Comparison of ENCODE assay signal across 8 cellular contexts in the genomic region with DNA sequence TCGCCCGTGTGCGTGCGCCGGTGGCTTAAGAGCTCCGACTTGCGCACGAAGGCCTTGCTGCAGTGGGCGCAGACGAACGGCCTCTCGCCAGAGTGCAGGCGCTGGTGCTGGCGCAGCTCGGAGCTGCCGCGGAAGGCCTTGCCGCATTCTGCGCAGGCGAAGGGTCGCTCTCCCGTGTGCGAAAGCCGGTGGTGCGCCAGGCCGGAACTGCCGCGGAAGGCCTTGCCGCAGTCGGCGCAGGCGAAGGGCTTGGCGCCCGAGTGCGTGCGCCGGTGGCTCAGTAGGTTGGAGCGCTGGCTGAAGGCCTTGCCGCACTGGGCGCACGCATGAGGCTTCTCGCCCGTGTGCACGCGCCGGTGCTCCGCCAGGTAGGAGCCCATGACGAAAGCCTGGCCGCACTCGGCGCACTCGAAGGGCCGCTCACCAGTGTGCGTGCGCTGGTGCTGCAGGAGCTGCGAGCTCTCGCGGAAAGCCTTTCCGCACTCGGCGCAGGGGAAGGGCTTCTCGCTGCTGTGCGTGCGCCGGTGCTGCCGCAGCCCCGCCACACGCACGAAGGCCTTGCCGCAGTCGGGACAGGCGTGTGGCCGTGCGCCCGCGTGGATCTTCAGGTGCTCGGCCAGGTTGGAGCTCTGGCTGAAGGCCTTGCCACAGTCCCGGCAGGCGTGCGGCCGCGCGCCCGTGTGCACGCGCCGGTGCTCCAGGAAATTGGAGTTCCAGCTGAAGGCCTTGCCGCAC. TPM values are rescaled to one million over a fixed set of nuclear protein-coding genes. Genes with fewer than 3 reads are reported as not detected.
DNase-seq lines count a peak whose midpoint lies in the region; ATAC-seq and TF ChIP-seq lines count a peak whose summit lies in the region.
"Had no signal": no experiment of that assay in that cellular context is flagged by ENCODE, and none has a peak within 500 bp of the region (broad histone marks: within the 10 kb centered on the region; RNA-seq: fewer than 3 reads in every experiment).

No MANE protein-coding gene starts in this region.

- WGBS in trophoblast cell (ENCODE audit: extremely low coverage, insufficient coverage, insufficient read length) = no CpG with 5 or more reads among the region's 88 CpGs

- H3K9me2 ChIP-seq in OCI-LY7 (ENCODE audit: insufficient read depth, low read length) = no peaks in the 10 kb centered on the region

- H3K36me3 ChIP-seq in vagina (no peaks in the 10 kb centered on the region), trophoblast cell (ENCODE audit: control insufficient read depth in 1 of 2, insufficient read depth in 2 of 2, low read length in 2 of 2) (no peaks in the 10 kb centered on the region), OCI-LY7 (ENCODE audit: insufficient read depth, low read length) (peaks cover 5% of the 10 kb centered on the region; the same call in 1 of the 2 replicates)
- H3K36me3 ChIP-seq: pancreas had no signal

- no peaks in the 10 kb centered on the region for H4K20me1 ChIP-seq in OCI-LY7 (ENCODE audit: insufficient read depth, low read length)

- DNase-seq in activated T-cell treated with anti-CD3 and anti-CD28 coated beads for 24 hours (ENCODE audit: low read depth) (peak; percentile 16), activated T-cell treated with anti-CD3 and anti-CD28 coated beads for 4 hours (no peak), left ventricle myocardium superior (peak; percentile 55), vagina (ENCODE audit: extremely low spot score in 2 of 2) (no peak), trophoblast cell (no peak), OCI-LY7 (ENCODE audit: low spot score) (no peak)
- DNase-seq: pancreas had no signal

- H2BK5ac ChIP-seq in trophoblast cell (ENCODE audit: low read depth, low read length, poor library complexity) = no peak overlapping the region

- no peak overlapping the region for H3K4ac ChIP-seq in trophoblast cell (ENCODE audit: low read depth, low read length)

- H2BK120ac ChIP-seq in trophoblast cell (ENCODE audit: insufficient read depth, low read length, poor library complexity) = no peak overlapping the region

- no peak overlapping the region for H3K23ac ChIP-seq in trophoblast cell (ENCODE audit: low read length)

- no peak overlapping the region for H3K14ac ChIP-seq in trophoblast cell (ENCODE audit: low read length)

- CTCF ChIA-PET in OCI-LY7 (lab: Charles Lee; ENCODE audit: unreplicated experiment) = no interaction called here

- H3K27ac ChIP-seq in vagina = no peak overlapping the region
- H3K27ac ChIP-seq in trophoblast cell (ENCODE audit: low read depth, low read length) = no peak overlapping the region
- no peak overlapping the region for H3K27ac ChIP-seq in OCI-LY7 (ENCODE audit: low read depth, low read length, poor library complexity, severe bottlenecking)
- H3K27ac ChIP-seq: HL-60, pancreas had no signal

- H2AK5ac ChIP-seq in trophoblast cell (ENCODE audit: low read length) = no peak overlapping the region

- no peaks in the 10 kb centered on the region for H3K9me3 ChIP-seq in vagina
- H3K9me3 ChIP-seq in trophoblast cell (ENCODE audit: insufficient read depth, low read depth, low read length) = peaks cover 2% of the 10 kb centered on the region
- H3K9me3 ChIP-seq in OCI-LY7 (ENCODE audit: low read length) = no peaks in the 10 kb centered on the region
- H3K9me3 ChIP-seq: pancreas had no signal

- no peak overlapping the region for H3K4me2 ChIP-seq in trophoblast cell (ENCODE audit: low read length)
- H3K4me2 ChIP-seq in OCI-LY7 (ENCODE audit: low read length) = no peak overlapping the region

- H2AFZ ChIP-seq in trophoblast cell (ENCODE audit: insufficient read depth, low read length, poor library complexity) = no peak overlapping the region
- no peak overlapping the region for H2AFZ ChIP-seq in OCI-LY7 (ENCODE audit: low read length)

- POLR2A ChIA-PET in OCI-LY7 (lab: Charles Lee) = no interaction called here

- H2BK12ac ChIP-seq in trophoblast cell (ENCODE audit: low read length) = no peak overlapping the region

- H3K4me3 ChIP-seq in vagina = peak overlapping the region; percentile 41
- H3K4me3 ChIP-seq in trophoblast cell (ENCODE audit: low read depth, low read length) = no peak overlapping the region
- H3K4me3 ChIP-seq in OCI-LY7 (ENCODE audit: low read depth, low read length, poor library complexity, severe bottlenecking) = no peak overlapping the region

- H4K12ac ChIP-seq in trophoblast cell (ENCODE audit: low read depth, low read length) = no peak overlapping the region

- H3K4me1 ChIP-seq in vagina (peaks cover 26% of the 10 kb centered on the region), trophoblast cell (ENCODE audit: control insufficient read depth in 1 of 2, insufficient read depth in 2 of 2, low read length in 2 of 2) (no peaks in the 10 kb centered on the region), OCI-LY7 (ENCODE audit: insufficient read depth, low read length, poor library complexity, severe bottlenecking) (peaks cover 2% of the 10 kb centered on the region)
- H3K4me1 ChIP-seq: pancreas had no signal

- H4K91ac ChIP-seq in trophoblast cell (ENCODE audit: low read depth, low read length) = no peak overlapping the region

- TF ChIP-seq CTCF in vagina (IDR thresholded peaks at IDR 0.05) (no peak), OCI-LY7 (conservative IDR thresholded peaks at IDR 0.05; ENCODE audit: low read length) (no peak)

- H3K27me3 ChIP-seq in vagina (no peaks in the 10 kb centered on the region), trophoblast cell (ENCODE audit: insufficient read depth, low read length) (no peaks in the 10 kb centered on the region)

- no peak for TF ChIP-seq POLR2A in vagina (IDR thresholded peaks at IDR 0.05)

- H4K8ac ChIP-seq in trophoblast cell (ENCODE audit: low read depth, low read length) = no peak overlapping the region

- ATAC-seq in left ventricle myocardium superior = peak; percentile 50

- H3K18ac ChIP-seq in trophoblast cell (ENCODE audit: low read length) = no peak overlapping the region

- intact Hi-C loops in left ventricle myocardium superior (cut with micrococcal nuclease) (no loop called here), vagina (cut with DNase I) (no loop called here), OCI-LY7 (cut with micrococcal nuclease; ENCODE audit: unreplicated experiment) (no loop called here)

- H3K79me2 ChIP-seq in trophoblast cell (ENCODE audit: control insufficient read depth, insufficient read depth, low read length, poor library complexity) = no peaks in the 10 kb centered on the region
- no peaks in the 10 kb centered on the region for H3K79me2 ChIP-seq in OCI-LY7 (ENCODE audit: insufficient read depth, low read depth, low read length)

- H3K9ac ChIP-seq in trophoblast cell (ENCODE audit: low read length) = no peak overlapping the region

- BruUV-seq in OCI-LY7 (replicated peaks; lab: Mats Ljungman, UMichigan) = no TSS peak

- no peaks in the 10 kb centered on the region for H3K79me1 ChIP-seq in trophoblast cell (ENCODE audit: low read length)

RNA-seq across cellular contexts. Expression of gene A1BG, which starts 3.1 kb away (rescaled TPM):
- total RNA-seq in left ventricle myocardium superior (5.7 TPM), vagina (48.9 TPM), OCI-LY7 (2022) (24.5 and 26.9 TPM in 2 replicates)
- polyA plus RNA-seq in trophoblast cell (2013) = 5.4 and 6.9 TPM in 2 replicates
- total RNA-seq in OCI-LY7 (2014; rRNA removed; shearing (Covaris generic)) = 21.3 and 47.2 TPM in 2 replicates

RNA-seq across cellular contexts. Expression of gene ZNF497, which starts 6.1 kb away (rescaled TPM):
- total RNA-seq in left ventricle myocardium superior = 0.55 TPM
- total RNA-seq in vagina = 3.4 TPM
- 0.61 and 0.68 TPM in 2 replicates for polyA plus RNA-seq in trophoblast cell (2013)
- total RNA-seq in OCI-LY7 (2014; rRNA removed; shearing (Covaris generic)) = 2.8 and 3.6 TPM in 2 replicates
- 4.5 and 6.1 TPM in 2 replicates for total RNA-seq in OCI-LY7 (2022)

RNA-seq across cellular contexts. Expression of gene ZNF837, which starts 24.4 kb away (rescaled TPM):
- total RNA-seq in left ventricle myocardium superior = 0.37 TPM
- total RNA-seq in vagina = 1.2 TPM
- 2.0 and 2.1 TPM in 2 replicates for polyA plus RNA-seq in trophoblast cell (2013)
- 1.8 and 3.0 TPM in 2 replicates for total RNA-seq in OCI-LY7 (2014; rRNA removed; shearing (Covaris generic))
- 5.3 and 5.8 TPM in 2 replicates for total RNA-seq in OCI-LY7 (2022)

RNA-seq across cellular contexts. Expression of gene ZSCAN22, which starts 29.6 kb away (rescaled TPM):
- 1.5 TPM for total RNA-seq in left ventricle myocardium superior
- 3.9 TPM for total RNA-seq in vagina
- polyA plus RNA-seq in trophoblast cell (2013) = 2.4 and 2.7 TPM in 2 replicates
- total RNA-seq in OCI-LY7 (2014; rRNA removed; shearing (Covaris generic)) = 2.6 and 3.3 TPM in 2 replicates
- 3.7 and 5.1 TPM in 2 replicates for total RNA-seq in OCI-LY7 (2022)

RNA-seq across cellular contexts. Expression of gene RPS5, which starts 30.7 kb away (rescaled TPM):
- total RNA-seq in left ventricle myocardium superior = 483 TPM
- total RNA-seq in vagina = 1,974 TPM
- 888 and 902 TPM in 2 replicates for polyA plus RNA-seq in trophoblast cell (2013)
- 3,315 and 3,333 TPM in 2 replicates for total RNA-seq in OCI-LY7 (2014; rRNA removed; shearing (Covaris generic))
- total RNA-seq in OCI-LY7 (2022) = 1,573 and 1,607 TPM in 2 replicates

Comparison
In these comparisons a context has a peak if more than half of its experiments do, and no peak if none do; other contexts are left out.
1. DNase-seq: peak in activated T-cell treated with anti-CD3 and anti-CD28 coated beads for 24 hours (single experiment) and left ventricle myocardium superior (single experiment); none in activated T-cell treated with anti-CD3 and anti-CD28 coated beads for 4 hours (single experiment), vagina (0 of 2), trophoblast cell (0 of 2) and OCI-LY7 (single experiment).
2. H3K4me3 ChIP-seq: peak in vagina (2 of 2); none in trophoblast cell (single experiment) and OCI-LY7 (single experiment).